In the genomic region with DNA sequence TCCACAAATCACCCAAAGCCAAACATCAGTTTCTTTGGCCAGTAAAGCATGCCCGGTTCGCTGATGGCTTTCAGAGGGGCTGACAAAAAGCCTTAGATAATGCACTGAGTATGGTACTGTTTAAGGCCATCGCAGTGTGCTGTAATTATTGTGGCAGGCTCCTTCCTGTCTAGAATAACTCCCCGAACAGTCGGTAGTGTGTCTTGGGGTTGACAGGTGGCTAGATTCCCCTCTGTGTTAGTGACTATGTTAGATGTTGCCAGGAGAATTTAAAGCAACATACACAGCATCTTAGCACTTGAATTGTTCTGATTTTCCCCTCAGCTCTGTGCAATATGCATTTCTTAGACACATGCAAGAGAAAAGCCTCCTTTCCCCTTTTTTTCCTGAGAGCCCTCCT, we compare ENCODE assay signal across 22 cellular contexts.
A peak's percentile ranks its signal among the peaks of the same experiment; 100 is the strongest.
DNase-seq lines count a peak whose midpoint lies in the region; ATAC-seq, FAIRE-seq and TF ChIP-seq lines count a peak whose summit lies in the region.
"Had no signal": no experiment of that assay in that cellular context is flagged by ENCODE, and none has a peak within 500 bp of the region (broad histone marks: within the 10 kb centered on the region; RNA-seq: fewer than 3 reads in every experiment).

No MANE protein-coding gene starts in this region.

- H3K4me1 ChIP-seq in H9 (ENCODE audit: insufficient read depth, low read length) (no peaks in the 10 kb centered on the region; the same call in 1 of the 2 replicates), H1 (replicated peaks in 1 of 4; ENCODE audit: control insufficient read depth in 3 of 4, insufficient read depth in 4 of 4, low read length in 3 of 4) (peaks cover 3 to 8% (median 8%) of the 10 kb centered on the region in 4 experiments; a peak in 6 of 7 replicates), neural progenitor cell (peaks cover 19% of the 10 kb centered on the region)

- peaks cover 15 to 17% of the 10 kb centered on the region in 2 experiments for H3K4me1 Mint-ChIP-seq in H9
- H3K4me1 Mint-ChIP-seq in neural progenitor cell = peaks cover 23% of the 10 kb centered on the region
- H3K4me1 Mint-ChIP-seq: CD4-positive, CD25-positive, alpha-beta regulatory T cell had no signal

- H3K4me2 ChIP-seq in H9 (ENCODE audit: insufficient read depth, insufficient read length, low read length) = no peak overlapping the region
- H3K4me2 ChIP-seq in H1 (ENCODE audit: insufficient read depth in 1 of 2, low read depth in 2 of 2, low read length in 2 of 2) = peak overlapping the region; percentile 1 to 27; a peak in 1 of 4 replicates
- peak overlapping the region; percentile 9 for H3K4me2 ChIP-seq in neural progenitor cell

- no peaks in the 10 kb centered on the region for H3F3A ChIP-seq in neural progenitor cell (ENCODE audit: low read depth)

- no peak overlapping the region for H4K8ac ChIP-seq in H9 (replicated peaks; ENCODE audit: insufficient read length, low read depth, low read length)
- no peak overlapping the region for H4K8ac ChIP-seq in H1 (ENCODE audit: extremely low read depth, insufficient read depth, low read length)

- FAIRE-seq in H1 (lab: Jason Lieb, UNC) = peak; percentile 50

- H3K79me2 ChIP-seq in H9 (ENCODE audit: insufficient read depth, low read length) (no peaks in the 10 kb centered on the region), H1 (ENCODE audit: control insufficient read depth in 1 of 2, insufficient read depth in 2 of 2, low read length in 2 of 2) (no peaks in the 10 kb centered on the region), neural progenitor cell (ENCODE audit: low read depth) (no peaks in the 10 kb centered on the region)

- H3K79me1 ChIP-seq in H9 (ENCODE audit: insufficient read depth, low read depth, low read length, poor library complexity, severe bottlenecking) = no peaks in the 10 kb centered on the region
- no peaks in the 10 kb centered on the region; the same call in 1 of the 2 replicates for H3K79me1 ChIP-seq in H1 (ENCODE audit: low read depth, low read length)

- no peak overlapping the region for H3K4me3 ChIP-seq in H1 (ENCODE audit: extremely low read depth in 1 of 4, insufficient read depth in 2 of 4, low read depth in 3 of 4, low read length in 4 of 4)
- no peak overlapping the region for H3K4me3 ChIP-seq in neural progenitor cell
- H3K4me3 ChIP-seq: thoracic aorta had no signal

- no peaks in the 10 kb centered on the region for H3K27me3 ChIP-seq in H9 (ENCODE audit: insufficient read depth, low read length)
- no peaks in the 10 kb centered on the region for H3K27me3 ChIP-seq in H1 (replicated peaks in 1 of 4; ENCODE audit: control insufficient read depth in 3 of 4, extremely low read depth in 1 of 4, insufficient read depth in 3 of 4, low read length in 3 of 4)
- no peaks in the 10 kb centered on the region for H3K27me3 ChIP-seq in neural progenitor cell

- H2BK12ac ChIP-seq in H9 (ENCODE audit: insufficient read length, low read depth, low read length) (no peak overlapping the region), H1 (ENCODE audit: low read depth, low read length) (0 out of 2 replicates have a peak overlapping the region, but pooled peaks have one; percentile 4)

- no peak overlapping the region for H3K27ac ChIP-seq in H9 (ENCODE audit: insufficient read length, low read depth, low read length)
- H3K27ac ChIP-seq in H1 (ENCODE audit: low read depth, low read length) = no peak overlapping the region
- peak overlapping the region; percentile 23 for H3K27ac ChIP-seq in neural progenitor cell
- H3K27ac ChIP-seq: thoracic aorta had no signal

- no peaks in the 10 kb centered on the region for H4K20me1 ChIP-seq in H9 (ENCODE audit: control insufficient read depth, insufficient read depth, insufficient read length)
- no peaks in the 10 kb centered on the region for H4K20me1 ChIP-seq in H1 (replicated peaks in 1 of 2; ENCODE audit: control insufficient read depth in 1 of 2, insufficient read depth in 2 of 2, low read length in 2 of 2)
- H4K20me1 ChIP-seq in neural progenitor cell (ENCODE audit: low read depth) = no peaks in the 10 kb centered on the region

- no peaks in the 10 kb centered on the region for H3K23me2 ChIP-seq in H9 (ENCODE audit: insufficient read length, low read depth, low read length, poor library complexity, severe bottlenecking)
- no peaks in the 10 kb centered on the region for H3K23me2 ChIP-seq in H1 (ENCODE audit: low read depth, low read length)

- H3K9ac ChIP-seq in H9 (ENCODE audit: extremely low read depth, insufficient read length, low read length) (no peak overlapping the region), H1 (replicated peaks in 1 of 4; ENCODE audit: extremely low read depth in 1 of 4, low read depth in 3 of 4, low read length in 3 of 4) (no peak overlapping the region), neural progenitor cell (no peak overlapping the region)

- no peak for TF ChIP-seq POLR2A in H1 (IDR thresholded peaks at IDR 0.05; ENCODE audit: control extremely low read depth in 1 of 2, low read depth in 2 of 2, low read length in 2 of 2)

- H3K18ac ChIP-seq in H9 (ENCODE audit: insufficient read length, low read depth, low read length) = peak overlapping the region; percentile 42
- peak overlapping the region; percentile 4 for H3K18ac ChIP-seq in H1 (ENCODE audit: extremely low read depth, low read length)

- CTCF ChIA-PET in H1 (lab: Charles Lee; ENCODE audit: partially characterized antibody) = interaction anchor here (0.6 kb wide), 1 partner anchor 1437 kb away, joined by 3 read pairs; no protein-coding TSS in a partner anchor

- H3K9me3 ChIP-seq in H9 (ENCODE audit: control insufficient read depth, low read depth, low read length) (no peaks in the 10 kb centered on the region), H1 (ENCODE audit: insufficient read depth in 2 of 2, low read depth in 1 of 2, low read length in 1 of 2) (no peaks in the 10 kb centered on the region), neural progenitor cell (ENCODE audit: low read depth) (no peaks in the 10 kb centered on the region)
- H3K9me3 ChIP-seq: thoracic aorta had no signal

- H4K91ac ChIP-seq in H9 (ENCODE audit: insufficient read length, low read depth, low read length) (no peak overlapping the region), H1 (replicated peaks; ENCODE audit: insufficient read length, low read length) (no peak overlapping the region)

- H3K4me3 Mint-ChIP-seq in H9 (no peak overlapping the region), neural progenitor cell (peak overlapping the region; percentile 10)
- H3K4me3 Mint-ChIP-seq: activated CD4-positive, alpha-beta memory T cell treated with anti-CD3 and anti-CD28 coated beads for 36 hours; CD4-positive, CD25-positive, alpha-beta regulatory T cell; dendritic cell treated with granulocyte-macrophage colony-stimulating factor and Interleukin-4, amounts not matched to agents 40 ng/mL and 50 ng/mL, for 4 days had no signal

- H3K14ac ChIP-seq in H9 (ENCODE audit: insufficient read depth, low read length) (no peak overlapping the region), H1 (ENCODE audit: insufficient read length) (no peak overlapping the region)

- H2AK5ac ChIP-seq in H9 (ENCODE audit: insufficient read length, low read length) (no peak overlapping the region), H1 (ENCODE audit: low read depth, low read length) (no peak overlapping the region)

- H4K5ac ChIP-seq in H9 (ENCODE audit: insufficient read length, low read depth, low read length) (no peak overlapping the region), H1 (ENCODE audit: insufficient read length, low read depth, low read length) (no peak overlapping the region)

- H3K27me3 Mint-ChIP-seq in H9 (ENCODE audit: low read depth) = no peaks in the 10 kb centered on the region
- H3K27me3 Mint-ChIP-seq in neural progenitor cell (ENCODE audit: insufficient read depth, low read depth) = peaks cover 3% of the 10 kb centered on the region
- H3K27me3 Mint-ChIP-seq: CD4-positive, CD25-positive, alpha-beta regulatory T cell had no signal

- H3T11ph ChIP-seq in H9 (ENCODE audit: low read length) = no peak overlapping the region

- no peak overlapping the region for H2BK20ac ChIP-seq in H9 (ENCODE audit: low read depth, low read length, poor library complexity, severe bottlenecking)
- 0 out of 2 replicates have a peak overlapping the region, but pooled peaks have one; percentile 21 for H2BK20ac ChIP-seq in H1 (ENCODE audit: low read length)

- H2AFZ ChIP-seq in H9 (ENCODE audit: low read length) (no peak overlapping the region), H1 (ENCODE audit: low read length) (peak overlapping the region; percentile 98; the same call in 1 of the 2 replicates), neural progenitor cell (replicated peaks) (peak overlapping the region; percentile 75)

- no peak for TF ChIP-seq CTCF in H9 (conservative IDR thresholded peaks at IDR 0.05)
- no peak for TF ChIP-seq CTCF in H1 (IDR thresholded peaks at IDR 0.05; ENCODE audit: control extremely low read depth in 1 of 3, insufficient read depth in 1 of 3, low read depth in 1 of 3, low read length in 3 of 3)
- TF ChIP-seq CTCF in neural progenitor cell (IDR thresholded peaks at IDR 0.05) = no peak

- H3K4ac ChIP-seq in H9 (ENCODE audit: low read depth, low read length) = no peak overlapping the region
- H3K4ac ChIP-seq in H1 (replicated peaks; ENCODE audit: insufficient read length, low read depth, low read length) = no peak overlapping the region

- H2BK5ac ChIP-seq in H9 (ENCODE audit: insufficient read length, low read length) (no peak overlapping the region), H1 (ENCODE audit: low read depth, low read length) (no peak overlapping the region)

- H2BK15ac ChIP-seq in H9 (ENCODE audit: low read depth, low read length) (no peak overlapping the region), H1 (ENCODE audit: low read length) (no peak overlapping the region)

- H3K9me3 Mint-ChIP-seq in H9 = peaks cover 0 to 5% of the 10 kb centered on the region in 2 experiments; a peak in 4 of 5 replicates
- H3K9me3 Mint-ChIP-seq in neural progenitor cell = peaks cover 18% of the 10 kb centered on the region
- H3K9me3 Mint-ChIP-seq: activated CD4-positive, alpha-beta memory T cell treated with anti-CD3 and anti-CD28 coated beads for 36 hours had no signal

- no peaks in the 10 kb centered on the region for H3K36me3 ChIP-seq in H1 (ENCODE audit: control insufficient read depth in 2 of 4, insufficient read depth in 4 of 4, low read length in 3 of 4)
- H3K36me3 ChIP-seq in neural progenitor cell = no peaks in the 10 kb centered on the region
- H3K36me3 ChIP-seq: thoracic aorta had no signal

- H3K56ac ChIP-seq in H9 (ENCODE audit: insufficient read length, low read depth, low read length) (no peak overlapping the region), H1 (replicated peaks; ENCODE audit: insufficient read length, low read depth, low read length) (no peak overlapping the region)

- TF ChIP-seq EP300 in H1 (IDR thresholded peaks at IDR 0.05; ENCODE audit: borderline replicate concordance in 1 of 2, low read depth in 2 of 2, low read length in 2 of 2) = no peak

- no peak overlapping the region for H3K23ac ChIP-seq in H9 (ENCODE audit: insufficient read length, low read depth, low read length)
- H3K23ac ChIP-seq in H1 (ENCODE audit: insufficient read length) = no peak overlapping the region

- POLR2A ChIA-PET in H1 (lab: Charles Lee; ENCODE audit: partially characterized antibody) = interaction anchor here (0.6 to 1.3 kb wide), 2 partner anchors 8 to 134 kb away, joined by 3 read pairs; no protein-coding TSS in a partner anchor

- no peak for DNase-seq in H9
- peak; percentile 82 for DNase-seq in NCI-H2227 treated with DMSO at 0.1 percent for 48 hours (lab: John Stamatoyannopoulos, UW)
- DNase-seq in H1 (ENCODE audit: low read depth in 1 of 2, low spot score in 2 of 2) = no peak
- DNase-seq in neural progenitor cell (ENCODE audit: low spot score) = no peak
- no peak for DNase-seq in AG08396 (ENCODE audit: low spot score)
- DNase-seq: activated CD4-positive, alpha-beta memory T cell treated with anti-CD3 and anti-CD28 coated beads for 36 hours; activated CD4-positive, CD25-positive, alpha-beta regulatory T cell; activated effector memory CD4-positive, alpha-beta T cell treated with Interleukin-2 at 50 U/mL for 16 hours; CD4-positive, CD25-positive, alpha-beta regulatory T cell; Karpas-422; midbrain; NCI-H2029 treated with DMSO at 0.1 percent for 48 hours; NCI-H510A treated with DMSO at 0.1 percent for 48 hours; RPMI8226; stimulated activated CD4-positive, alpha-beta T cell treated with anti-CD3 and anti-CD28 coated beads, Interleukin-2, amount 100 ng/mL, for 48 hours; stimulated activated naive CD4-positive, alpha-beta T cell treated with Interleukin-2 at 50 U/mL for 16 hours had no signal

- no peak for ATAC-seq in activated CD4-positive, CD25-positive, alpha-beta regulatory T cell treated with anti-CD3 and anti-CD28 coated beads, Interleukin-2, amount 50 U/mL, for 24 hours
- ATAC-seq in GM19452 (IDR thresholded peaks at IDR 0.05; ENCODE audit: unreplicated experiment) = no peak
- ATAC-seq: HCT116, left lobe of liver had no signal

- no peak overlapping the region for H2BK120ac ChIP-seq in H9 (ENCODE audit: low read depth, low read length, poor library complexity, severe bottlenecking)
- H2BK120ac ChIP-seq in H1 (replicated peaks; ENCODE audit: low read depth, low read length) = no peak overlapping the region

- H3K36me3 Mint-ChIP-seq in H9 (ENCODE audit: insufficient read depth in 1 of 3, low read depth in 3 of 3) = peaks cover 0 to 13% (median 0%) of the 10 kb centered on the region in 3 experiments; a peak in 4 of 7 replicates
- H3K36me3 Mint-ChIP-seq in neural progenitor cell = peaks cover 2% of the 10 kb centered on the region
- H3K36me3 Mint-ChIP-seq: activated CD4-positive, alpha-beta memory T cell treated with anti-CD3 and anti-CD28 coated beads for 36 hours; CD4-positive, CD25-positive, alpha-beta regulatory T cell had no signal

- no peak for TF ChIP-seq RAD21 in H1 (IDR thresholded peaks at IDR 0.05 in 1 of 2, conservative IDR thresholded peaks at IDR 0.05 in 1 of 2; ENCODE audit: low read depth in 2 of 2, low read length in 2 of 2)

- peak overlapping the region in 2 of 3 experiments; percentile 68 to 87; a peak in 4 of 7 replicates for H3K27ac Mint-ChIP-seq in H9
- H3K27ac Mint-ChIP-seq in neural progenitor cell = peak overlapping the region; percentile 88
- H3K27ac Mint-ChIP-seq: activated CD4-positive, alpha-beta memory T cell treated with anti-CD3 and anti-CD28 coated beads for 36 hours; dendritic cell treated with granulocyte-macrophage colony-stimulating factor and Interleukin-4, amounts not matched to agents 40 ng/mL and 50 ng/mL, for 4 days had no signal

- WGBS in H9 (ENCODE audit: extremely low coverage, insufficient read length, low lambda C conversion rate) = no CpG with 5 or more reads among the region's 5 CpGs
- 91% methylated on average over 5 of the region's 5 CpGs; no CpG with 5 or more reads in 1 of the 2 experiments for WGBS in H1 (ENCODE audit: extremely low coverage in 1 of 2, insufficient coverage in 1 of 2, insufficient read length in 1 of 2, insufficient replicate concordance in 2 of 2, low coverage in 1 of 2, low lambda C conversion rate in 2 of 2, missing lambda C conversion rate in 1 of 2), 2 experiments
